Comparison of ENCODE assay signal across 24 cellular contexts in genomic region chr5:8238080-8238479, GRCh38.
"Had no signal": no experiment of that assay in that cellular context is flagged by ENCODE, and none has a peak within 500 bp of the region (broad histone marks: within the 10 kb centered on the region; RNA-seq: fewer than 3 reads in every experiment).

No MANE protein-coding gene starts in this region.

- H3K9me3 ChIP-seq: colonic mucosa, esophagus squamous epithelium, gastrocnemius medialis, heart right ventricle, lower lobe of right lung, mucosa of descending colon had no signal

- H3K4me1 ChIP-seq: colonic mucosa, esophagus squamous epithelium, gastrocnemius medialis, heart right ventricle, left lung, lower lobe of right lung had no signal

- FAIRE-seq: islet of Langerhans, keratinocyte had no signal

- DNase-seq: colonic mucosa; cortex of kidney; effector CD8-positive, alpha-beta T cell; effector memory CD8-positive, alpha-beta T cell; endodermal cell; erythroblast; esophagus squamous epithelium; foreskin fibroblast; foreskin melanocyte; gastrocnemius medialis; head of caudate nucleus; heart right ventricle; hippocampal formation; left cardiac atrium; left lung; left ventricle myocardium superior; lower lobe of right lung; mesenchymal stem cell; mucosa of descending colon; naive B cell had no signal

- H3K27me3 ChIP-seq: colonic mucosa, esophagus squamous epithelium, gastrocnemius medialis, heart right ventricle, left lung had no signal

- H3K27ac ChIP-seq: colonic mucosa, epithelial cell of prostate, esophagus squamous epithelium, gastrocnemius medialis, heart right ventricle, left lung, lower lobe of right lung had no signal

- H3K4me3 ChIP-seq: colonic mucosa, esophagus squamous epithelium, gastrocnemius medialis, heart right ventricle, left lung, lower lobe of right lung, mucosa of descending colon had no signal

- H3K36me3 ChIP-seq: colonic mucosa, esophagus squamous epithelium, gastrocnemius medialis, heart right ventricle, left lung, lower lobe of right lung had no signal

- ATAC-seq: effector memory CD8-positive, alpha-beta T cell; esophagus mucosa; gastrocnemius medialis; heart right ventricle; left cardiac atrium; left lung; left ventricle myocardium superior; lower lobe of right lung; mucosa of descending colon had no signal
